25 cellular contexts compared by ENCODE assay signal in the genomic region with DNA sequence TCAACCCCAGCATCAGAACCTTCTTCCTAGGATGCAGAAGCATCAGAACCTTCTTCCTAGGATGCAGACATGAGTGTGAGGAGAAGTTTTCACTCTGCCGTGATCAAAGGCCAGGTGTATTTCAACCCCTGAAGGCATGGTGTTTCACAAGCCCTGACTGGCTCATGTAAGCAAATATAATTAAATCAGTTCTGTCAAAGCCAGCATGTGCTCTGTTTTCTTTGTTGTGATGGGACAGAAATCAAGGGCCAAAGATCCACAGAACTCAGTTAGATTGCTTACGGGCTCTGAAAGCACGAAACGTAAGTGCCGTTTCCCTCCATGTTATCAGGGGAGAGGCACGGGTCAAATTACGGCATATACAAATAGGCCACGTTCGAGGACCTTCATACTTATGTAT. TPM values are rescaled to one million over a fixed set of nuclear protein-coding genes. Genes with fewer than 3 reads are reported as not detected.
DNase-seq lines count a peak whose midpoint lies in the region; ATAC-seq and TF ChIP-seq lines count a peak whose summit lies in the region.
"Had no signal": no experiment of that assay in that cellular context is flagged by ENCODE, and none has a peak within 500 bp of the region (broad histone marks: within the 10 kb centered on the region; RNA-seq: fewer than 3 reads in every experiment).

No MANE protein-coding gene starts in this region.

- H4K12ac ChIP-seq in trophoblast cell (ENCODE audit: low read depth, low read length), result no peak overlapping the region

- H3K9ac ChIP-seq in trophoblast cell (ENCODE audit: low read length) (no peak overlapping the region), endodermal cell (ENCODE audit: extremely low read depth, low read length, poor library complexity, severe bottlenecking) (no peak overlapping the region)
- H3K9ac ChIP-seq: BLaER1 treated with 17β-estradiol and CSF1 and Interleukin-3, amounts not matched to agents 10 nM and 100 nM; KMS-11 had no signal

- H3K9me3 ChIP-seq in trophoblast cell (ENCODE audit: insufficient read depth, low read depth, low read length) (peaks cover 2% of the 10 kb centered on the region), endodermal cell (ENCODE audit: control insufficient read depth, low read length) (no peaks in the 10 kb centered on the region)
- H3K9me3 ChIP-seq: BLaER1 treated with 17β-estradiol and CSF1 and Interleukin-3, amounts not matched to agents 10 nM and 100 nM; esophagus muscularis mucosa had no signal

- peaks cover 3% of the 10 kb centered on the region for H3K27me3 Mint-ChIP-seq in endodermal cell (ENCODE audit: insufficient read depth)

- no peak for TF ChIP-seq CTCF in endodermal cell (conservative IDR thresholded peaks at IDR 0.05)

- H3K4me3 ChIP-seq in trophoblast cell (ENCODE audit: low read depth, low read length) (no peak overlapping the region), endodermal cell (ENCODE audit: low read length) (no peak overlapping the region)
- H3K4me3 ChIP-seq: BLaER1 treated with 17β-estradiol and CSF1 and Interleukin-3, amounts not matched to agents 10 nM and 100 nM; dorsolateral prefrontal cortex; esophagus muscularis mucosa; SJSA1 had no signal

- H3K27ac Mint-ChIP-seq in endodermal cell, result no peak overlapping the region
- H3K27ac Mint-ChIP-seq: activated CD4-positive, alpha-beta memory T cell treated with anti-CD3 and anti-CD28 coated beads, Interleukin-2, amount 10 ng/mL, durations not matched to agents 7 days and 5 days; T-helper 17 cell had no signal

- H4K8ac ChIP-seq in trophoblast cell (ENCODE audit: low read depth, low read length), result no peak overlapping the region

- no peak overlapping the region for H3K4ac ChIP-seq in trophoblast cell (ENCODE audit: low read depth, low read length)

- H3K79me2 ChIP-seq in trophoblast cell (ENCODE audit: control insufficient read depth, insufficient read depth, low read length, poor library complexity), result no peaks in the 10 kb centered on the region

- no peak overlapping the region for H2AFZ ChIP-seq in trophoblast cell (ENCODE audit: insufficient read depth, low read length, poor library complexity)

- peak; percentile 10 for DNase-seq in NCI-H2196 (lab: John Stamatoyannopoulos, UW; ENCODE audit: unreplicated experiment)
- DNase-seq in NCI-H2196 treated with DMSO at 0.1 percent for 48 hours (lab: John Stamatoyannopoulos, UW; ENCODE audit: unreplicated experiment), result no peak
- peak; percentile 68 for DNase-seq in NCI-H526 treated with DMSO at 0.1 percent for 48 hours (lab: John Stamatoyannopoulos, UW)
- peak; percentile 8 to 58 for DNase-seq in trophoblast cell
- no peak for DNase-seq in endodermal cell
- no peak for DNase-seq in activated CD4-positive, alpha-beta T cell treated with anti-CD3 and anti-CD28 coated beads, Interleukin-2, amount 50 U/mL, for 4 hours
- no peak for DNase-seq in activated CD4-positive, alpha-beta T cell treated with anti-CD3 and anti-CD28 coated beads, Interleukin-2, amount 50 U/mL, for 1 hour
- DNase-seq: activated CD4-positive, alpha-beta memory T cell treated with anti-CD3 and anti-CD28 coated beads, Interleukin-2, amount 10 ng/mL, durations not matched to agents 7 days and 5 days; activated naive CD4-positive, alpha-beta T cell treated with Interleukin-2 at 50 U/mL for 16 hours; activated T-cell treated with anti-CD3 and anti-CD28 coated beads, Interleukin-2, amount 50 U/mL, for 1 hour; amygdala; NCI-H1092; NCI-H446 treated with DMSO at 0.1 percent for 48 hours; nucleus accumbens; OCI-M1; stimulated activated CD4-positive, alpha-beta T cell treated with anti-CD3 and anti-CD28 coated beads, Interleukin-15, amount 100 ng/mL, for 24 hours; T-helper 17 cell; WERI-Rb-1 had no signal

- no peak overlapping the region for H3K4me3 Mint-ChIP-seq in endodermal cell
- H3K4me3 Mint-ChIP-seq: activated CD4-positive, alpha-beta memory T cell treated with anti-CD3 and anti-CD28 coated beads, Interleukin-2, amount 10 ng/mL, durations not matched to agents 7 days and 5 days; T-helper 17 cell had no signal

- H3K4me1 Mint-ChIP-seq in endodermal cell, result peaks cover 20% of the 10 kb centered on the region

- no peak overlapping the region for H3K23ac ChIP-seq in trophoblast cell (ENCODE audit: low read length)

- no peaks in the 10 kb centered on the region for H3K27me3 ChIP-seq in trophoblast cell (ENCODE audit: insufficient read depth, low read length)
- no peaks in the 10 kb centered on the region for H3K27me3 ChIP-seq in endodermal cell (ENCODE audit: control insufficient read depth, insufficient read depth, low read length, poor library complexity, severe bottlenecking)
- H3K27me3 ChIP-seq: BLaER1 treated with 17β-estradiol and CSF1 and Interleukin-3, amounts not matched to agents 10 nM and 100 nM; SJSA1 had no signal

- H3K4me2 ChIP-seq in trophoblast cell (ENCODE audit: low read length), result no peak overlapping the region
- H3K4me2 ChIP-seq: BLaER1 treated with 17β-estradiol and CSF1 and Interleukin-3, amounts not matched to agents 10 nM and 100 nM; KMS-11 had no signal

- H3K18ac ChIP-seq in trophoblast cell (ENCODE audit: low read length), result no peak overlapping the region

- H3K79me1 ChIP-seq in trophoblast cell (ENCODE audit: low read length), result no peaks in the 10 kb centered on the region

- H3K14ac ChIP-seq in trophoblast cell (ENCODE audit: low read length), result no peak overlapping the region

- H3K27ac ChIP-seq in trophoblast cell (ENCODE audit: low read depth, low read length), result no peak overlapping the region
- H3K27ac ChIP-seq in endodermal cell (ENCODE audit: low read depth, low read length), result no peak overlapping the region
- H3K27ac ChIP-seq: BLaER1 treated with 17β-estradiol and CSF1 and Interleukin-3, amounts not matched to agents 10 nM and 100 nM; dorsolateral prefrontal cortex; esophagus muscularis mucosa; KMS-11; SJSA1; WERI-Rb-1 had no signal

- H3K9me3 Mint-ChIP-seq in endodermal cell, result no peaks in the 10 kb centered on the region

- H2BK120ac ChIP-seq in trophoblast cell (ENCODE audit: insufficient read depth, low read length, poor library complexity), result no peak overlapping the region

- H2AK5ac ChIP-seq in trophoblast cell (ENCODE audit: low read length), result no peak overlapping the region

- no peak overlapping the region for H2BK5ac ChIP-seq in trophoblast cell (ENCODE audit: low read depth, low read length, poor library complexity)

- no peaks in the 10 kb centered on the region for H3K4me1 ChIP-seq in trophoblast cell (ENCODE audit: control insufficient read depth in 1 of 2, insufficient read depth in 2 of 2, low read length in 2 of 2)
- H3K4me1 ChIP-seq in endodermal cell (ENCODE audit: control insufficient read depth, insufficient read depth, low read length), result peaks cover 8% of the 10 kb centered on the region
- H3K4me1 ChIP-seq: esophagus muscularis mucosa had no signal

- ATAC-seq in esophagus mucosa, result peak; percentile 19
- ATAC-seq: T-helper 17 cell had no signal

- no peak overlapping the region for H2BK12ac ChIP-seq in trophoblast cell (ENCODE audit: low read length)

- H3K36me3 ChIP-seq in trophoblast cell (ENCODE audit: control insufficient read depth in 1 of 2, insufficient read depth in 2 of 2, low read length in 2 of 2) (no peaks in the 10 kb centered on the region), endodermal cell (ENCODE audit: control insufficient read depth, insufficient read depth, low read length) (no peaks in the 10 kb centered on the region)
- H3K36me3 ChIP-seq: BLaER1 treated with 17β-estradiol and CSF1 and Interleukin-3, amounts not matched to agents 10 nM and 100 nM; esophagus muscularis mucosa; SJSA1; WERI-Rb-1 had no signal

- no peak overlapping the region for H4K91ac ChIP-seq in trophoblast cell (ENCODE audit: low read depth, low read length)

- WGBS in trophoblast cell (ENCODE audit: extremely low coverage, insufficient coverage, insufficient read length), result no CpG with 5 or more reads among the region's 9 CpGs
- WGBS in endodermal cell (ENCODE audit: insufficient coverage in 1 of 2, insufficient read length in 1 of 2), 2 experiments, result 89 to 92% methylated on average over 9 of the region's 9 CpGs

- no peaks in the 10 kb centered on the region for H3K36me3 Mint-ChIP-seq in endodermal cell (ENCODE audit: low read depth)

RNA-seq across cellular contexts. Expression of a gene that starts 32.0 kb away (rescaled TPM):
- total RNA-seq in esophagus mucosa, result 1.2 TPM
- not detected in 2 replicates for polyA plus RNA-seq in trophoblast cell (2013)
- not detected for total RNA-seq in endodermal cell
- polyA plus RNA-seq in endodermal cell (2013, experiment 1 of 2), result not detected
- polyA plus RNA-seq in endodermal cell (2013, experiment 2 of 2), result not detected
- total RNA-seq: activated CD4-positive, alpha-beta memory T cell treated with anti-CD3 and anti-CD28 coated beads, Interleukin-2, amount 10 ng/mL, durations not matched to agents 7 days and 5 days; esophagus muscularis mucosa; SJSA1; T-helper 17 cell; temporal lobe had no signal

RNA-seq across cellular contexts. Expression of a gene that starts 34.1 kb away (rescaled TPM):
- total RNA-seq in esophagus mucosa (0.16 TPM), endodermal cell (under 1 TPM in 1 of 2 donors, not detected in 1; 0.15 TPM)
- not detected in 2 replicates for polyA plus RNA-seq in trophoblast cell (2013)
- not detected for polyA plus RNA-seq in endodermal cell (2013, experiment 1 of 2)
- polyA plus RNA-seq in endodermal cell (2013, experiment 2 of 2), result not detected
- total RNA-seq: activated CD4-positive, alpha-beta memory T cell treated with anti-CD3 and anti-CD28 coated beads, Interleukin-2, amount 10 ng/mL, durations not matched to agents 7 days and 5 days; dorsolateral prefrontal cortex; esophagus muscularis mucosa; SJSA1; T-helper 17 cell; temporal lobe had no signal

Comparison
In these comparisons a context has a peak if more than half of its experiments do, and no peak if none do; other contexts are left out.
1. DNase-seq: peak in NCI-H2196 (single experiment), NCI-H526 treated with DMSO at 0.1 percent for 48 hours (single experiment) and trophoblast cell (2 of 2); none in NCI-H2196 treated with DMSO at 0.1 percent for 48 hours (single experiment), endodermal cell (single experiment), activated CD4-positive, alpha-beta T cell treated with anti-CD3 and anti-CD28 coated beads, Interleukin-2, amount 50 U/mL, for 4 hours (0 of 2) and activated CD4-positive, alpha-beta T cell treated with anti-CD3 and anti-CD28 coated beads, Interleukin-2, amount 50 U/mL, for 1 hour (single experiment).